8 cellular contexts compared by ENCODE assay signal in genomic region chr19:18152444-18152816, GRCh38. TPM values are rescaled to one million over a fixed set of nuclear protein-coding genes. Genes with fewer than 3 reads are reported as not detected.
A peak's percentile ranks its signal among the peaks of the same experiment; 100 is the strongest.
DNase-seq lines count a peak whose midpoint lies in the region; ATAC-seq, FAIRE-seq and TF ChIP-seq lines count a peak whose summit lies in the region.

No MANE protein-coding gene starts in this region.

- peak overlapping the region; percentile 83 to 98 (median 94) for H3K9ac ChIP-seq in BLaER1 treated with 17β-estradiol and CSF1 and Interleukin-3, amounts not matched to agents 10 nM and 100 nM
- H3K9ac ChIP-seq in colonic mucosa (ENCODE audit: low read depth in 2 of 2, low read length in 2 of 2) = peak overlapping the region; percentile 52 to 91

- intact Hi-C loops in colonic mucosa (cut with DNase I) = no loop called here
- intact Hi-C loops in left colon (cut with DNase I, micrococcal nuclease) = no loop called here

- H3K9me3 ChIP-seq in BLaER1 treated with 17β-estradiol and CSF1 and Interleukin-3, amounts not matched to agents 10 nM and 100 nM (replicated peaks in 1 of 11) = no peaks in the 10 kb centered on the region
- no peaks in the 10 kb centered on the region for H3K9me3 ChIP-seq in colonic mucosa

- H3K4me3 ChIP-seq in BLaER1 treated with 17β-estradiol and CSF1 and Interleukin-3, amounts not matched to agents 10 nM and 100 nM = peak overlapping the region; percentile 74 to 92 (median 84)
- H3K4me3 ChIP-seq in colonic mucosa = peak overlapping the region; percentile 80

- ATAC-seq in HG03442 (IDR thresholded peaks at IDR 0.05; ENCODE audit: unreplicated experiment) (peak; percentile 58), left colon (peak; percentile 65)

- peaks cover 40 to 50% (median 45%) of the 10 kb centered on the region in 10 experiments for H3K4me1 ChIP-seq in BLaER1 treated with 17β-estradiol and CSF1 and Interleukin-3, amounts not matched to agents 10 nM and 100 nM
- H3K4me1 ChIP-seq in colonic mucosa = peaks cover 37% of the 10 kb centered on the region

- FAIRE-seq in GM19239 (lab: Jason Lieb, UNC) = no peak

- peak overlapping the region; percentile 85 to 99 (median 95) for H3K27ac ChIP-seq in BLaER1 treated with 17β-estradiol and CSF1 and Interleukin-3, amounts not matched to agents 10 nM and 100 nM
- H3K27ac ChIP-seq in colonic mucosa = peak overlapping the region; percentile 98

- H4K20me1 ChIP-seq in BLaER1 treated with 17β-estradiol and CSF1 and Interleukin-3, amounts not matched to agents 10 nM and 100 nM = peaks cover 0 to 37% (median 18%) of the 10 kb centered on the region in 11 experiments; a peak in 15 of 22 replicates

- peak; percentile 46 for TF ChIP-seq CTCF in colonic mucosa (IDR thresholded peaks at IDR 0.05)

- DNase-seq in GM19239 (ENCODE audit: insufficient read length, low spot score) (peak; percentile 100), NCI-H524 (lab: John Stamatoyannopoulos, UW) (peak; percentile 99 to 100), colonic mucosa (peak; percentile 99), left colon (peak; percentile 97 to 99)
- DNase-seq in activated CD4-positive, alpha-beta T cell treated with anti-CD3 and anti-CD28 coated beads for 48 hours = peak; percentile 99
- peak; percentile 98 for DNase-seq in stimulated activated CD4-positive, alpha-beta T cell treated with anti-CD3 and anti-CD28 coated beads, Interleukin-1b, Interleukin-23, amount 100 ng/mL, for 48 hours

- H3K27me3 ChIP-seq in BLaER1 treated with 17β-estradiol and CSF1 and Interleukin-3, amounts not matched to agents 10 nM and 100 nM = no peaks in the 10 kb centered on the region
- H3K27me3 ChIP-seq in colonic mucosa = no peaks in the 10 kb centered on the region

- H3K4me2 ChIP-seq in BLaER1 treated with 17β-estradiol and CSF1 and Interleukin-3, amounts not matched to agents 10 nM and 100 nM = peak overlapping the region; percentile 71 to 99 (median 98)

- peaks cover 10 to 51% (median 35%) of the 10 kb centered on the region in 11 experiments; a peak in 21 of 22 replicates for H3K36me3 ChIP-seq in BLaER1 treated with 17β-estradiol and CSF1 and Interleukin-3, amounts not matched to agents 10 nM and 100 nM
- no peaks in the 10 kb centered on the region for H3K36me3 ChIP-seq in colonic mucosa

RNA-seq across cellular contexts. Expression of gene PIK3R2, which starts 0.5 kb away (rescaled TPM):
- total RNA-seq in colonic mucosa (10 to 100 TPM; 42.9 to 48.2 TPM), left colon (10 to 100 TPM; 37.4 to 41.1 TPM)

RNA-seq across cellular contexts. Expression of gene IFI30, which starts 21.2 kb away (rescaled TPM):
- total RNA-seq in colonic mucosa = 10 to 100 TPM; 47.1 to 95.2 TPM
- total RNA-seq in left colon = 10 to 100 TPM; 47.5 to 79.3 TPM

RNA-seq across cellular contexts. Expression of gene MPV17L2, which starts 40.6 kb away (rescaled TPM):
- 10 to 100 TPM in 1 of 2 donors, 1 to 10 TPM in 1; 8.9 to 21.7 TPM for total RNA-seq in colonic mucosa
- 10 to 100 TPM in 1 of 2 donors, 1 to 10 TPM in 1; 9.9 to 15.4 TPM for total RNA-seq in left colon

RNA-seq across cellular contexts. Expression of gene RAB3A, which starts 51.4 kb away (rescaled TPM):
- total RNA-seq in colonic mucosa (1 to 10 TPM; 3.5 to 4.2 TPM), left colon (1 to 10 TPM; 6.3 to 6.9 TPM)

RNA-seq across cellular contexts. Expression of gene MAST3, which starts 54.9 kb away (rescaled TPM):
- total RNA-seq in colonic mucosa (10 to 100 TPM; 24.3 to 30.9 TPM), left colon (10 to 100 TPM; 33.6 to 38.6 TPM)

Comparison
In these comparisons a context has a peak if more than half of its experiments do, and no peak if none do; other contexts are left out.
1. Peak in every context shown above with its lines: DNase-seq, ATAC-seq, H3K4me3 ChIP-seq and H3K27ac ChIP-seq.